In the genomic region with DNA sequence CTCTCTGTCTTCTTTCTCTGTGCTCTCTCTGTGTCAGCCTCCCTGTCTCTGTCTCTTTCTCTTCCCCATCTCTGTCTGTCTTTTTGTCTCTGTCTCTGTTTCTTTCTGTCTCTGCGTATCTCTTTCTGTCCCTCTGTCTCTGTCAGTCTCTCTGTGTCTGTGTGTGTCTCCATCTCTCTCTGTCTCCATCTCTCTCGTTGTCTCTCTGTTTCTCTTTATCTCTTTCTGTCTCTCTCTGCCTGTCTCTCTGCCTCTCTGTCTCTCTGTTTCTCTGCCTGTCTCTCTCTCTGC, we compare ENCODE assay signal across 1 cellular context.
A peak's percentile ranks its signal among the peaks of the same experiment; 100 is the strongest.
TF ChIP-seq lines count a peak whose summit lies in the region.

No MANE protein-coding gene starts in this region.

TF ChIP-seq in endothelial cell of umbilical vein, 7 proteins besides CTCF, POLR2A, EP300 and RAD21:
- peak; percentile 9 for TF ChIP-seq EZH2 (IDR thresholded peaks at IDR 0.05; ENCODE audit: borderline replicate concordance, low read depth, low read length, severe bottlenecking)
- no peak for TF ChIP-seq POLR2AphosphoS5 (IDR thresholded peaks at IDR 0.05; ENCODE audit: insufficient read depth, low read depth, low read length)
